ENCODE assay signal across 1 cellular context in the genomic region with DNA sequence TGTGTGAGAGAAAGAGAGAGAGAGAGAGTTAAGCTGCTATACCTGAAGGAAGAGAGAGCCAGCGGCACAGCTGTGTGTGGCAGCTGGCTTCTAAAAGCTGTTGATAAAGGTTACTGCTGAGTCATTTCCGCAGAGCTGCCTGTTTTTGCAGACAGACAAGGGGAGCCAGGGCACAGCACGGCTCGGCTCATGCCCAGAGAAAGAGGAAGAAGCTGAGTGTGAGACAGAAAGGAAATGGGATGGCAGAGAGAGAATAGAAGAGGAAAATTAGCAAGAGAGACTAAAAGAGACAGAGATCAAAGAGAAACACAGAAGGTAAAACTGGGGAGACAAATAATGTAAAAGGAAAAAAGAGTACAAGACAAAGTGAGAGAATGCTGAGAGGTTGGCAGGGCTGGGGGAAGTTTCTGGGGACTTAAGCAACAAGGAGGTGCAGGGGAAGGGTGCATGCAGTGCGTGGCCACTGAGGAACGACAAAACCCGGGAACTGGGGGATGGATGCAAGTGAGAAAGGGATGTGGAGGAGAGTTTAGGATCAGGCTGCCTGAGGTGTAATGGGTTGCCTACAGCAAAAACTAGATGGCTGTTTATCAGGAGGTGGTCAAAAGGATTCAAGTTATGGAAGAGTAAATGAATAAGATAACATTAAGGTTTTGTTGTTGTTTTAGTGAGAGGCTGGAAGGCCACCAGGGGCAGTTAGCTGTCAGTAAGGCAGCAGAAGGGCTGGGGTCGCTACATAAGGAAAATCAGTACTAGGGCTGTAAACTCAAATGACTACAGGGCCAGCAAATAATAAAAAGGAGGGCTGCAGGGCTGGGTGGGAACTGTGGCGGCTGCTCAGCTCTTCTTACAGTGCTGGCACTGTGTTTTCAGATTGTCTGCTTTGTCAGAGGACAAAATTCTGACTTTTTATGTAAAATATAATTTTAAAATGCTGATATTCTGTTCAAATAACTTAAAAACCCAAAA.
TF ChIP-seq lines count a peak whose summit lies in the region.

No MANE protein-coding gene starts in this region.

TF ChIP-seq in K562, 482 proteins besides CTCF, POLR2A, EP300 and RAD21 (continued from another document and continues in another):
- TF ChIP-seq, protein P1, sequence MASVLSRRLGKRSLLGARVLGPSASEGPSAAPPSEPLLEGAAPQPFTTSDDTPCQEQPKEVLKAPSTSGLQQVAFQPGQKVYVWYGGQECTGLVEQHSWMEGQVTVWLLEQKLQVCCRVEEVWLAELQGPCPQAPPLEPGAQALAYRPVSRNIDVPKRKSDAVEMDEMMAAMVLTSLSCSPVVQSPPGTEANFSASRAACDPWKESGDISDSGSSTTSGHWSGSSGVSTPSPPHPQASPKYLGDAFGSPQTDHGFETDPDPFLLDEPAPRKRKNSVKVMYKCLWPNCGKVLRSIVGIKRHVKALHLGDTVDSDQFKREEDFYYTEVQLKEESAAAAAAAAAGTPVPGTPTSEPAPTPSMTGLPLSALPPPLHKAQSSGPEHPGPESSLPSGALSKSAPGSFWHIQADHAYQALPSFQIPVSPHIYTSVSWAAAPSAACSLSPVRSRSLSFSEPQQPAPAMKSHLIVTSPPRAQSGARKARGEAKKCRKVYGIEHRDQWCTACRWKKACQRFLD (CRISPR knock-in tag; IDR thresholded peaks at IDR 0.05): peak; percentile 84; the same call in 1 of the 2 replicates
- TF ChIP-seq NONO (IDR thresholded peaks at IDR 0.05; ENCODE audit: low read depth in 2 of 2, low read length in 1 of 2) (peak in 1 of 2 experiments; percentile 56; a peak in 1 of 4 replicates), ILF3 (IDR thresholded peaks at IDR 0.05; ENCODE audit: borderline replicate concordance) (peak; percentile 13; the same call in 1 of the 2 replicates), FOXJ2 (tag; IDR thresholded peaks at IDR 0.05) (peak; percentile 92), ZNF639 (CRISPR knock-in tag; conservative IDR thresholded peaks at IDR 0.05 in 1 of 2, IDR thresholded peaks at IDR 0.05 in 1 of 2) (peak in 1 of 2 experiments; percentile 85; a peak in 2 of 4 replicates), CREB1 (IDR thresholded peaks at IDR 0.05) (0 out of 2 replicates have a peak, but pooled peaks have one; percentile 47), CREB1 (CRISPR knock-in tag; IDR thresholded peaks at IDR 0.05) (peak; percentile 46; the same call in 1 of the 2 replicates), CHCHD3 (CRISPR knock-in tag; IDR thresholded peaks at IDR 0.05) (no peak), GABPA (tag; conservative IDR thresholded peaks at IDR 0.05; ENCODE audit: low read depth) (peak; percentile 72), CBFB (CRISPR knock-in tag; IDR thresholded peaks at IDR 0.05) (no peak), LEF1 (IDR thresholded peaks at IDR 0.05) (peak; percentile 95), RREB1 (CRISPR knock-in tag; IDR thresholded peaks at IDR 0.05) (peak; percentile 64; the same call in 1 of the 2 replicates), ZC3H8 (IDR thresholded peaks at IDR 0.05) (peak; percentile 86; the same call in 1 of the 2 replicates), ZNF449 (CRISPR knock-in tag; IDR thresholded peaks at IDR 0.05) (peak; percentile 75; the same call in 1 of the 2 replicates), CHD4 (IDR thresholded peaks at IDR 0.05; ENCODE audit: insufficient read depth, insufficient replicate concordance, low read depth, low read length, poor library complexity, severe bottlenecking) (no peak), ZEB2 (IDR thresholded peaks at IDR 0.05) (peak; percentile 97), SMARCA5 (IDR thresholded peaks at IDR 0.05) (peak; percentile 89), MXI1 (IDR thresholded peaks at IDR 0.05; ENCODE audit: low read depth, low read length) (0 out of 2 replicates have a peak, but pooled peaks have one; percentile 27), ZNF444 (CRISPR knock-in tag; IDR thresholded peaks at IDR 0.05) (no peak), U2AF1 (optimal IDR thresholded peaks at IDR 0.05; ENCODE audit: low read depth, low read length) (no peak), MECOM (CRISPR knock-in tag; IDR thresholded peaks at IDR 0.05) (peak; percentile 54), ELF2 (CRISPR knock-in tag; IDR thresholded peaks at IDR 0.05) (0 out of 2 replicates have a peak, but pooled peaks have one; percentile 59)
- TF ChIP-seq, protein P2, sequence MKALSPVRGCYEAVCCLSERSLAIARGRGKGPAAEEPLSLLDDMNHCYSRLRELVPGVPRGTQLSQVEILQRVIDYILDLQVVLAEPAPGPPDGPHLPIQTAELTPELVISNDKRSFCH (CRISPR knock-in tag; IDR thresholded peaks at IDR 0.05): no peak
- TF ChIP-seq, protein P2 (tag; IDR thresholded peaks at IDR 0.05): peak; percentile 89
- TF ChIP-seq, protein P3, sequence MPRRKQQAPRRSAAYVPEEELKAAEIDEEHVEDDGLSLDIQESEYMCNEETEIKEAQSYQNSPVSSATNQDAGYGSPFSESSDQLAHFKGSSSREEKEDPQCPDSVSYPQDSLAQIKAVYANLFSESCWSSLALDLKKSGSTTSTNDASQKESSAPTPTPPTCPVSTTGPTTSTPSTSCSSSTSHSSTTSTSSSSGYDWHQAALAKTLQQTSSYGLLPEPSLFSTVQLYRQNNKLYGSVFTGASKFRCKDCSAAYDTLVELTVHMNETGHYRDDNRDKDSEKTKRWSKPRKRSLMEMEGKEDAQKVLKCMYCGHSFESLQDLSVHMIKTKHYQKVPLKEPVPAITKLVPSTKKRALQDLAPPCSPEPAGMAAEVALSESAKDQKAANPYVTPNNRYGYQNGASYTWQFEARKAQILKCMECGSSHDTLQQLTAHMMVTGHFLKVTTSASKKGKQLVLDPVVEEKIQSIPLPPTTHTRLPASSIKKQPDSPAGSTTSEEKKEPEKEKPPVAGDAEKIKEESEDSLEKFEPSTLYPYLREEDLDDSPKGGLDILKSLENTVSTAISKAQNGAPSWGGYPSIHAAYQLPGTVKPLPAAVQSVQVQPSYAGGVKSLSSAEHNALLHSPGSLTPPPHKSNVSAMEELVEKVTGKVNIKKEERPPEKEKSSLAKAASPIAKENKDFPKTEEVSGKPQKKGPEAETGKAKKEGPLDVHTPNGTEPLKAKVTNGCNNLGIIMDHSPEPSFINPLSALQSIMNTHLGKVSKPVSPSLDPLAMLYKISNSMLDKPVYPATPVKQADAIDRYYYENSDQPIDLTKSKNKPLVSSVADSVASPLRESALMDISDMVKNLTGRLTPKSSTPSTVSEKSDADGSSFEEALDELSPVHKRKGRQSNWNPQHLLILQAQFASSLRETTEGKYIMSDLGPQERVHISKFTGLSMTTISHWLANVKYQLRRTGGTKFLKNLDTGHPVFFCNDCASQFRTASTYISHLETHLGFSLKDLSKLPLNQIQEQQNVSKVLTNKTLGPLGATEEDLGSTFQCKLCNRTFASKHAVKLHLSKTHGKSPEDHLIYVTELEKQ (CRISPR knock-in tag; IDR thresholded peaks at IDR 0.05): no peak
- TF ChIP-seq, protein P4, sequence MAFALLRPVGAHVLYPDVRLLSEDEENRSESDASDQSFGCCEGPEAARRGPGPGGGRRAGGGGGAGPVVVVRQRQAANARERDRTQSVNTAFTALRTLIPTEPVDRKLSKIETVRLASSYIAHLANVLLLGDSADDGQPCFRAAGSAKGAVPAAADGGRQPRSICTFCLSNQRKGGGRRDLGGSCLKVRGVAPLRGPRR (CRISPR knock-in tag; IDR thresholded peaks at IDR 0.05): no peak
- TF ChIP-seq, protein P5, sequence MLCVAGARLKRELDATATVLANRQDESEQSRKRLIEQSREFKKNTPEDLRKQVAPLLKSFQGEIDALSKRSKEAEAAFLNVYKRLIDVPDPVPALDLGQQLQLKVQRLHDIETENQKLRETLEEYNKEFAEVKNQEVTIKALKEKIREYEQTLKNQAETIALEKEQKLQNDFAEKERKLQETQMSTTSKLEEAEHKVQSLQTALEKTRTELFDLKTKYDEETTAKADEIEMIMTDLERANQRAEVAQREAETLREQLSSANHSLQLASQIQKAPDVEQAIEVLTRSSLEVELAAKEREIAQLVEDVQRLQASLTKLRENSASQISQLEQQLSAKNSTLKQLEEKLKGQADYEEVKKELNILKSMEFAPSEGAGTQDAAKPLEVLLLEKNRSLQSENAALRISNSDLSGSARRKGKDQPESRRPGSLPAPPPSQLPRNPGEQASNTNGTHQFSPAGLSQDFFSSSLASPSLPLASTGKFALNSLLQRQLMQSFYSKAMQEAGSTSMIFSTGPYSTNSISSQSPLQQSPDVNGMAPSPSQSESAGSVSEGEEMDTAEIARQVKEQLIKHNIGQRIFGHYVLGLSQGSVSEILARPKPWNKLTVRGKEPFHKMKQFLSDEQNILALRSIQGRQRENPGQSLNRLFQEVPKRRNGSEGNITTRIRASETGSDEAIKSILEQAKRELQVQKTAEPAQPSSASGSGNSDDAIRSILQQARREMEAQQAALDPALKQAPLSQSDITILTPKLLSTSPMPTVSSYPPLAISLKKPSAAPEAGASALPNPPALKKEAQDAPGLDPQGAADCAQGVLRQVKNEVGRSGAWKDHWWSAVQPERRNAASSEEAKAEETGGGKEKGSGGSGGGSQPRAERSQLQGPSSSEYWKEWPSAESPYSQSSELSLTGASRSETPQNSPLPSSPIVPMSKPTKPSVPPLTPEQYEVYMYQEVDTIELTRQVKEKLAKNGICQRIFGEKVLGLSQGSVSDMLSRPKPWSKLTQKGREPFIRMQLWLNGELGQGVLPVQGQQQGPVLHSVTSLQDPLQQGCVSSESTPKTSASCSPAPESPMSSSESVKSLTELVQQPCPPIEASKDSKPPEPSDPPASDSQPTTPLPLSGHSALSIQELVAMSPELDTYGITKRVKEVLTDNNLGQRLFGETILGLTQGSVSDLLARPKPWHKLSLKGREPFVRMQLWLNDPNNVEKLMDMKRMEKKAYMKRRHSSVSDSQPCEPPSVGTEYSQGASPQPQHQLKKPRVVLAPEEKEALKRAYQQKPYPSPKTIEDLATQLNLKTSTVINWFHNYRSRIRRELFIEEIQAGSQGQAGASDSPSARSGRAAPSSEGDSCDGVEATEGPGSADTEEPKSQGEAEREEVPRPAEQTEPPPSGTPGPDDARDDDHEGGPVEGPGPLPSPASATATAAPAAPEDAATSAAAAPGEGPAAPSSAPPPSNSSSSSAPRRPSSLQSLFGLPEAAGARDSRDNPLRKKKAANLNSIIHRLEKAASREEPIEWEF (CRISPR knock-in tag; IDR thresholded peaks at IDR 0.05): peak; percentile 74; the same call in 1 of the 2 replicates
